ENCODE assay signal across 9 cellular contexts in genomic region chr16:27226476-27226875, GRCh38. TPM values are rescaled to one million over a fixed set of nuclear protein-coding genes. Genes with fewer than 3 reads are reported as not detected.
A peak's percentile ranks its signal among the peaks of the same experiment; 100 is the strongest.
DNase-seq lines count a peak whose midpoint lies in the region; ATAC-seq lines count a peak whose summit lies in the region.
"Had no signal": no experiment of that assay in that cellular context is flagged by ENCODE, and none has a peak within 500 bp of the region (broad histone marks: within the 10 kb centered on the region; RNA-seq: fewer than 3 reads in every experiment).

No MANE protein-coding gene starts in this region.

- DNase-seq in DMS153 (lab: John Stamatoyannopoulos, UW) (peak; percentile 53), NCI-H146 (lab: John Stamatoyannopoulos, UW) (peak; percentile 75), hypothalamus (lab: John Stamatoyannopoulos, UW) (no peak), KG1 (lab: John Stamatoyannopoulos, UW) (no peak)
- no peak for DNase-seq in activated T-helper 2 cell treated with anti-CD3 and anti-CD28 coated beads, Interferon-gamma antibody, Interleukin-2, Interleukin-4, amounts not matched to agents 10 μg/mL and 5 μg/mL and 100 μg/mL, durations not matched to agents 14 hours and 24 hours and 36 hours (ENCODE audit: low spot score)
- no peak for DNase-seq in naive thymus-derived CD4-positive, alpha-beta T cell
- DNase-seq in stimulated activated naive CD8-positive, alpha-beta T cell treated with anti-CD3 and anti-CD28 coated beads, Interleukin-15, amount 100 ng/mL, for 72 hours: no peak
- DNase-seq: activated gamma-delta T cell treated with Interleukin-2 at 50 U/mL for 16 hours, kidney had no signal

- no peaks in the 10 kb centered on the region for H3K27me3 ChIP-seq in naive thymus-derived CD4-positive, alpha-beta T cell (ENCODE audit: control insufficient read depth in 2 of 2, insufficient read depth in 2 of 2, low read length in 2 of 2)

- no peaks in the 10 kb centered on the region for H3K9me3 ChIP-seq in naive thymus-derived CD4-positive, alpha-beta T cell (ENCODE audit: control insufficient read depth in 2 of 3, low read length in 3 of 3)

- peak overlapping the region; percentile 54 for H3K27ac ChIP-seq in naive thymus-derived CD4-positive, alpha-beta T cell (ENCODE audit: low read depth, low read length)

- ATAC-seq in naive thymus-derived CD4-positive, alpha-beta T cell: no peak
- no peak for ATAC-seq in stimulated activated naive CD8-positive, alpha-beta T cell treated with anti-CD3 and anti-CD28 coated beads, Interleukin-15, amount 100 ng/mL, for 72 hours

- CTCF ChIA-PET in naive thymus-derived CD4-positive, alpha-beta T cell (lab: Charles Lee): interaction anchor here (0.6 to 2.2 kb wide), 8 partner anchors 8 to 220 kb away, joined by 3 to 9 read pairs (median 4); no protein-coding TSS in a partner anchor

- no peaks in the 10 kb centered on the region for H3K27me3 Mint-ChIP-seq in activated T-helper 2 cell treated with anti-CD3 and anti-CD28 coated beads, Interferon-gamma antibody, Interleukin-2, Interleukin-4, amounts not matched to agents 10 μg/mL and 5 μg/mL and 100 μg/mL, durations not matched to agents 14 hours and 24 hours and 36 hours (ENCODE audit: low read depth)
- no peaks in the 10 kb centered on the region for H3K27me3 Mint-ChIP-seq in naive thymus-derived CD4-positive, alpha-beta T cell
- H3K27me3 Mint-ChIP-seq in stimulated activated naive CD8-positive, alpha-beta T cell treated with anti-CD3 and anti-CD28 coated beads, Interleukin-15, amount 100 ng/mL, for 72 hours: no peaks in the 10 kb centered on the region

- H3K4me3 ChIP-seq in naive thymus-derived CD4-positive, alpha-beta T cell (ENCODE audit: low read length): no peak overlapping the region

- H3K9me3 Mint-ChIP-seq in activated T-helper 2 cell treated with anti-CD3 and anti-CD28 coated beads, Interferon-gamma antibody, Interleukin-2, Interleukin-4, amounts not matched to agents 10 μg/mL and 5 μg/mL and 100 μg/mL, durations not matched to agents 14 hours and 24 hours and 36 hours: no peaks in the 10 kb centered on the region
- H3K9me3 Mint-ChIP-seq in naive thymus-derived CD4-positive, alpha-beta T cell: peaks cover 0 to 2% (median 0%) of the 10 kb centered on the region in 11 donors
- H3K9me3 Mint-ChIP-seq in stimulated activated naive CD8-positive, alpha-beta T cell treated with anti-CD3 and anti-CD28 coated beads, Interleukin-15, amount 100 ng/mL, for 72 hours: no peaks in the 10 kb centered on the region

- POLR2A ChIA-PET in naive thymus-derived CD4-positive, alpha-beta T cell (lab: Charles Lee): interaction anchor here (0.6 to 11.3 kb wide), 8 partner anchors 8 to 983 kb away, joined by 3 to 95 read pairs (median 6); partner anchors contain the start of gene KDM8

- no peak overlapping the region for H3K4me3 Mint-ChIP-seq in activated T-helper 2 cell treated with anti-CD3 and anti-CD28 coated beads, Interferon-gamma antibody, Interleukin-2, Interleukin-4, amounts not matched to agents 10 μg/mL and 5 μg/mL and 100 μg/mL, durations not matched to agents 14 hours and 24 hours and 36 hours (ENCODE audit: low read depth)
- peak overlapping the region in 5 of 10 donors; percentile 26 to 53 (median 38) for H3K4me3 Mint-ChIP-seq in naive thymus-derived CD4-positive, alpha-beta T cell
- H3K4me3 Mint-ChIP-seq in stimulated activated naive CD8-positive, alpha-beta T cell treated with anti-CD3 and anti-CD28 coated beads, Interleukin-15, amount 100 ng/mL, for 72 hours: no peak overlapping the region

- H3K36me3 Mint-ChIP-seq in activated T-helper 2 cell treated with anti-CD3 and anti-CD28 coated beads, Interferon-gamma antibody, Interleukin-2, Interleukin-4, amounts not matched to agents 10 μg/mL and 5 μg/mL and 100 μg/mL, durations not matched to agents 14 hours and 24 hours and 36 hours (ENCODE audit: low read depth): peaks cover 60% of the 10 kb centered on the region
- H3K36me3 Mint-ChIP-seq in naive thymus-derived CD4-positive, alpha-beta T cell: peaks cover 0 to 24% (median 10%) of the 10 kb centered on the region in 5 donors

- peaks cover 19 to 28% of the 10 kb centered on the region in 2 donors for H3K4me1 ChIP-seq in naive thymus-derived CD4-positive, alpha-beta T cell (ENCODE audit: control insufficient read depth in 2 of 2, insufficient read depth in 2 of 2, low read length in 2 of 2)

- peak overlapping the region; percentile 62 for H3K27ac Mint-ChIP-seq in activated T-helper 2 cell treated with anti-CD3 and anti-CD28 coated beads, Interferon-gamma antibody, Interleukin-2, Interleukin-4, amounts not matched to agents 10 μg/mL and 5 μg/mL and 100 μg/mL, durations not matched to agents 14 hours and 24 hours and 36 hours
- H3K27ac Mint-ChIP-seq in naive thymus-derived CD4-positive, alpha-beta T cell: peak overlapping the region; percentile 29 to 96 (median 84)
- H3K27ac Mint-ChIP-seq in stimulated activated naive CD8-positive, alpha-beta T cell treated with anti-CD3 and anti-CD28 coated beads, Interleukin-15, amount 100 ng/mL, for 72 hours: peak overlapping the region in 1 of 2 donors; percentile 4

- intact Hi-C loops in activated T-helper 2 cell treated with anti-CD3 and anti-CD28 coated beads, Interferon-gamma antibody, Interleukin-2, Interleukin-4, amounts not matched to agents 10 μg/mL and 5 μg/mL and 100 μg/mL, durations not matched to agents 14 hours and 24 hours and 36 hours (cut with micrococcal nuclease): no loop called here
- intact Hi-C loops in naive thymus-derived CD4-positive, alpha-beta T cell (cut with micrococcal nuclease): no loop called here

- peaks cover 33% of the 10 kb centered on the region for H3K4me1 Mint-ChIP-seq in activated T-helper 2 cell treated with anti-CD3 and anti-CD28 coated beads, Interferon-gamma antibody, Interleukin-2, Interleukin-4, amounts not matched to agents 10 μg/mL and 5 μg/mL and 100 μg/mL, durations not matched to agents 14 hours and 24 hours and 36 hours (ENCODE audit: low read depth)
- H3K4me1 Mint-ChIP-seq in naive thymus-derived CD4-positive, alpha-beta T cell: peaks cover 32 to 65% (median 44%) of the 10 kb centered on the region in 7 donors
- peaks cover 73% of the 10 kb centered on the region for H3K4me1 Mint-ChIP-seq in stimulated activated naive CD8-positive, alpha-beta T cell treated with anti-CD3 and anti-CD28 coated beads, Interleukin-15, amount 100 ng/mL, for 72 hours

- peaks cover 0 to 48% (median 4%) of the 10 kb centered on the region in 3 experiments for H3K36me3 ChIP-seq in naive thymus-derived CD4-positive, alpha-beta T cell (ENCODE audit: control insufficient read depth in 2 of 3, insufficient read depth in 3 of 3, low read length in 3 of 3)

RNA-seq across cellular contexts. Expression of gene KDM8, which starts 23.1 kb away (rescaled TPM):
- total RNA-seq in activated T-helper 2 cell treated with anti-CD3 and anti-CD28 coated beads, Interferon-gamma antibody, Interleukin-2, Interleukin-4, amounts not matched to agents 10 μg/mL and 5 μg/mL and 100 μg/mL, durations not matched to agents 14 hours and 24 hours and 36 hours: 13.5 and 17.3 TPM in 2 replicates
- 10 to 100 TPM; 15.6 to 34.4 (median 19.0) TPM for total RNA-seq in naive thymus-derived CD4-positive, alpha-beta T cell
- 10 to 100 TPM in 1 of 2 donors, 1 to 10 TPM in 1; 10.0 to 15.4 TPM for polyA plus RNA-seq in naive thymus-derived CD4-positive, alpha-beta T cell

RNA-seq across cellular contexts. Expression of gene NSMCE1, which starts 42.1 kb away (rescaled TPM):
- total RNA-seq in activated T-helper 2 cell treated with anti-CD3 and anti-CD28 coated beads, Interferon-gamma antibody, Interleukin-2, Interleukin-4, amounts not matched to agents 10 μg/mL and 5 μg/mL and 100 μg/mL, durations not matched to agents 14 hours and 24 hours and 36 hours: 186 and 189 TPM in 2 replicates
- total RNA-seq in naive thymus-derived CD4-positive, alpha-beta T cell: 100 to 1,000 TPM in 1 of 5 experiments, 10 to 100 TPM in 4; 45.5 to 106 (median 70.2) TPM
- polyA plus RNA-seq in naive thymus-derived CD4-positive, alpha-beta T cell: 100 to 1,000 TPM; 200 to 220 TPM

Comparison
In these comparisons a context has a peak if more than half of its experiments do, and no peak if none do; other contexts are left out.
1. DNase-seq: peak in DMS153 (single experiment) and NCI-H146 (single experiment); none in activated T-helper 2 cell treated with anti-CD3 and anti-CD28 coated beads, Interferon-gamma antibody, Interleukin-2, Interleukin-4, amounts not matched to agents 10 μg/mL and 5 μg/mL and 100 μg/mL, durations not matched to agents 14 hours and 24 hours and 36 hours (single experiment), naive thymus-derived CD4-positive, alpha-beta T cell (0 of 9), stimulated activated naive CD8-positive, alpha-beta T cell treated with anti-CD3 and anti-CD28 coated beads, Interleukin-15, amount 100 ng/mL, for 72 hours (0 of 2), hypothalamus (0 of 51) and KG1 (single experiment).